Comparison of ENCODE assay signal across 32 cellular contexts in the genomic region with DNA sequence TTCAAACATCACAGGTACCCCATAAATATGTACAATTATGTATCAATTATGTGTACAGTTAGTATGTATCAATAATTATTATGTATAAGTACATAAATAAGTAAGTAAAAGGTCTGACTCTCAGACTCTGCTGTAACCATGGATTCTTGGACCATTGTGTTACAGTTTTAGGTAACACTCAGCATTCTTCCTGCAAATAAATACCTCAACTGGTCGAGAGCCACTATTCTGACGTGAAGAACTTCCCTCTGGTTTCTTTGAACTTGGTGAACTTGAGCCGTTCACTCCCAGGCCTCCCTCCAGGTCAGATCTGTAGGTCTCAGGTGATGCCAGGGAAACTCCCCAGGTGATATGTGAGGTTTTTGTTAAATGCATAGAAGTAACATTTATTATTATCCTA.
"Had no signal": no experiment of that assay in that cellular context is flagged by ENCODE, and none has a peak within 500 bp of the region (broad histone marks: within the 10 kb centered on the region; RNA-seq: fewer than 3 reads in every experiment).

No MANE protein-coding gene starts in this region.

- H3K36me3 ChIP-seq: adrenal gland, ascending aorta, brain microvascular endothelial cell, breast epithelium, cardiac muscle cell had no signal

- H3K27ac ChIP-seq: adrenal gland, ascending aorta, body of pancreas, brain microvascular endothelial cell, breast epithelium, cardiac muscle cell had no signal

- H3K4me3 ChIP-seq: adrenal gland, ascending aorta, body of pancreas, breast epithelium, cardiac muscle cell had no signal

- H3K27me3 ChIP-seq: adrenal gland, ascending aorta, body of pancreas, brain microvascular endothelial cell, breast epithelium, cardiac muscle cell had no signal

- H3K4me1 ChIP-seq: adrenal gland, ascending aorta, body of pancreas, breast epithelium had no signal

- DNase-seq: activated effector memory CD4-positive, alpha-beta T cell treated with anti-CD3 and anti-CD28 coated beads, Interleukin-2, amount 50 U/mL, for 16 hours; activated effector memory CD4-positive, alpha-beta T cell treated with Interleukin-2 at 50 U/mL for 16 hours; activated gamma-delta T cell; activated gamma-delta T cell treated with Interleukin-2 at 50 U/mL for 16 hours; activated naive CD4-positive, alpha-beta T cell; activated naive CD4-positive, alpha-beta T cell treated with anti-CD3 and anti-CD28 coated beads for 36 hours; activated naive CD4-positive, alpha-beta T cell treated with anti-CD3 and anti-CD28 coated beads, Interleukin-2, amount 10 ng/mL, durations not matched to agents 7 days and 5 days; activated naive CD4-positive, alpha-beta T cell treated with anti-CD3 and anti-CD28 coated beads, Interleukin-2, amount 50 U/mL, for 16 hours; activated naive CD4-positive, alpha-beta T cell treated with Interleukin-2 at 50 U/mL for 16 hours; activated naive CD8-positive, alpha-beta T cell treated with anti-CD3 and anti-CD28 coated beads for 36 hours; activated naive CD8-positive, alpha-beta T cell treated with anti-CD3 and anti-CD28 coated beads, Interleukin-2, amount 10 ng/mL, durations not matched to agents 7 days and 5 days; activated naive CD8-positive, alpha-beta T cell treated with anti-CD3 and anti-CD28 coated beads, Interleukin-2, amount 50 U/mL, for 24 hours; activated T-cell treated with anti-CD3 and anti-CD28 coated beads, Interleukin-2, amount 50 U/mL, for 1 hour; activated T-cell treated with anti-CD3 and anti-CD28 coated beads, Interleukin-2, amount 50 U/mL, for 24 hours; activated T-cell treated with anti-CD3 and anti-CD28 coated beads, Interleukin-2, amount 50 U/mL, for 4 hours; activated T-cell treated with anti-CD3 and anti-CD28 coated beads, Interleukin-2, amount 50 U/mL, for 48 hours; activated T-cell treated with anti-CD3 and anti-CD28 coated beads, Interleukin-2, amount 50 U/mL, for 72 hours; adrenal gland; amniotic stem cell; amygdala; anterior cingulate cortex; aorta; body of pancreas; brain microvascular endothelial cell; caudate nucleus; central memory CD4-positive, alpha-beta T cell; cerebellar nuclear complex had no signal

- H3K9me3 ChIP-seq: adrenal gland, body of pancreas had no signal

- ATAC-seq: activated naive CD4-positive, alpha-beta T cell treated with anti-CD3 and anti-CD28 coated beads, Interleukin-2, amount 50 U/mL, for 72 hours; activated naive CD8-positive, alpha-beta T cell treated with anti-CD3 and anti-CD28 coated beads, Interleukin-2, amount 50 U/mL, for 24 hours; activated T-cell treated with anti-CD3 and anti-CD28 coated beads, Interleukin-2, amount 50 U/mL, for 4 hours; activated T-cell treated with anti-CD3 and anti-CD28 coated beads, Interleukin-2, amount 50 U/mL, for 72 hours; activated T-helper 17 cell treated with anti-CD3 and anti-CD28 coated beads, Interleukin-2, amount 50 U/mL, for 72 hours; body of pancreas had no signal
